9 cellular contexts compared by ENCODE assay signal in the genomic region with DNA sequence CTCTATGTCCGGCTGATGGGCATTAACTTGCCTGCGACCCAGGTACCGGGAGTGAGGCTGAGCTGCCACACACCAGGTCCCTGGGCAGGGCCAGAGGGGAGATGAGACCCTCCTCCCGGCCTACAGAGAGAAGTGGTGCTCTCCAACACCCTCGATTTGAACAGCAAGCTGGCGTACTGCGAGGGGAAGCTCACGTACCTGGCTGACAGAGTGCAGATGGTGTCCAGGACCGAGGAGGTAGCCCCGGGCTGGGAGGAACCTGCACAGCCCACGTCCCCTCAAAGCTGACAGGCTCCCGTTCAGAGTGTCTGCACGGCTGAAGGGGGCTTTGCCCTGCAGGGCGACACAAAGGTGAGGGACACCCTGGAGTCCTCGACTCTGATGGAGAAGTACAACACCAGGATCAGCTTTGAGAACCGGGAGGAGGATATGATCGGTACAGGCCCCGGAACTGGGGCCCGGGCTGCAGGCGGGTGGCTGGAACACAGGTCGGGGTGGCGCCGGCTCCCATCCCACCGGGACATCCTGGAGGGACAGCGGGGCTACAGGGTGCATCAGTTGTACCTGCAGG. TPM values are rescaled to one million over a fixed set of nuclear protein-coding genes. Genes with fewer than 3 reads are reported as not detected.
DNase-seq lines count a peak whose midpoint lies in the region; ATAC-seq and TF ChIP-seq lines count a peak whose summit lies in the region.
"Had no signal": no experiment of that assay in that cellular context is flagged by ENCODE, and none has a peak within 500 bp of the region (broad histone marks: within the 10 kb centered on the region; RNA-seq: fewer than 3 reads in every experiment).

No MANE protein-coding gene starts in this region.

- intact Hi-C loops in Right ventricle myocardium superior (cut with DNase I): no loop called here
- intact Hi-C loops in cardiac septum (cut with DNase I): loop anchor here (1.0 kb wide), 1 partner anchor 15 kb away; the partner anchor contains the start of gene TMEM141
- intact Hi-C loops in mucosa of descending colon (cut with DNase I, micrococcal nuclease): no loop called here
- intact Hi-C loops in aorta (cut with DNase I): loop anchor here in 1 of 2 donors (5.0 kb wide), 1 partner anchor 36 kb away; the partner anchor contains the start of gene AJM1

- no peaks in the 10 kb centered on the region for H3K27me3 ChIP-seq in aorta (ENCODE audit: control insufficient read depth in 1 of 2, insufficient read depth in 2 of 2, low read length in 1 of 2)

- H3K4me3 ChIP-seq in cardiac fibroblast (replicated peaks in 1 of 2; ENCODE audit: low read depth in 2 of 2, low read length in 2 of 2) (peak overlapping the region; percentile 72 to 91), mucosa of descending colon (no peak overlapping the region), aorta (ENCODE audit: low read length in 2 of 2) (peak overlapping the region in 1 of 2 donors; percentile 92)

- no peak overlapping the region for H3K27ac ChIP-seq in aorta (ENCODE audit: low read depth in 1 of 2, low read length in 2 of 2)

- H3K36me3 ChIP-seq in mucosa of descending colon (ENCODE audit: low read depth): peaks cover 4% of the 10 kb centered on the region
- no peaks in the 10 kb centered on the region for H3K36me3 ChIP-seq in aorta (ENCODE audit: control insufficient read depth in 1 of 2, insufficient read depth in 2 of 2, low read length in 1 of 2)

- ATAC-seq in Right ventricle myocardium superior (ENCODE audit: poor library complexity) (no peak), mucosa of descending colon (peak; percentile 4), aorta (ENCODE audit: low FRiP score) (peak; percentile 6), HG03025 (IDR thresholded peaks at IDR 0.05; ENCODE audit: low FRiP score, unreplicated experiment) (no peak)

- TF ChIP-seq CTCF in cardiac fibroblast (IDR thresholded peaks at IDR 0.05; ENCODE audit: low read depth, low read length): no peak
- TF ChIP-seq CTCF in mucosa of descending colon (IDR thresholded peaks at IDR 0.05): no peak

- peak; percentile 23 for DNase-seq in Right ventricle myocardium superior
- DNase-seq in cardiac septum (ENCODE audit: low spot score): no peak
- DNase-seq in cardiac fibroblast (ENCODE audit: low read depth in 2 of 2): no peak
- DNase-seq in mucosa of descending colon: peak in 1 of 3 donors; percentile 55
- DNase-seq in aorta: peak in 1 of 2 donors; percentile 41
- DNase-seq in activated CD8-positive, alpha-beta memory T cell treated with anti-CD3 and anti-CD28 coated beads, Interleukin-2, amount 50 U/mL, for 48 hours: no peak
- DNase-seq in cortex of kidney (lab: John Stamatoyannopoulos, UW): no peak

- WGBS in aorta, 2 donors: 79 to 80% methylated on average over 25 of the region's 25 CpGs

- H3K9me3 ChIP-seq in mucosa of descending colon (no peaks in the 10 kb centered on the region), aorta (ENCODE audit: control insufficient read depth, low read length) (no peaks in the 10 kb centered on the region)

- H3K4me1 ChIP-seq in mucosa of descending colon (ENCODE audit: low read depth): peaks cover 30% of the 10 kb centered on the region
- no peaks in the 10 kb centered on the region for H3K4me1 ChIP-seq in aorta (ENCODE audit: control insufficient read depth in 1 of 2, insufficient read depth in 2 of 2, low read length in 2 of 2)

RNA-seq across cellular contexts. Expression of gene RABL6, which starts 1.0 kb away (rescaled TPM):
- total RNA-seq in Right ventricle myocardium superior (68.0 TPM), cardiac septum (66.4 TPM), mucosa of descending colon (100 to 1,000 TPM in 2 of 3 donors, 10 to 100 TPM in 1; 92.1 to 142 (median 112) TPM), aorta (10 to 100 TPM; 47.2 to 52.0 TPM)
- 10 to 100 TPM; 31.3 to 76.1 TPM for polyA plus RNA-seq in aorta

RNA-seq across cellular contexts. Expression of gene CCDC183, which starts 10.6 kb away (rescaled TPM):
- total RNA-seq in Right ventricle myocardium superior (1.5 TPM), cardiac septum (1.6 TPM), mucosa of descending colon (10 to 100 TPM in 1 of 3 donors, 1 to 10 TPM in 2; 4.0 to 38.0 (median 7.0) TPM), aorta (under 1 TPM; 0.45 to 0.58 TPM)
- under 1 TPM; 0.46 to 0.50 TPM for polyA plus RNA-seq in aorta

RNA-seq across cellular contexts. Expression of gene TMEM141, which starts 15.6 kb away (rescaled TPM):
- 70.9 TPM for total RNA-seq in Right ventricle myocardium superior
- 62.5 TPM for total RNA-seq in cardiac septum
- 100 to 1,000 TPM; 110 to 373 (median 127) TPM for total RNA-seq in mucosa of descending colon
- 10 to 100 TPM; 26.6 to 27.0 TPM for total RNA-seq in aorta
- 10 to 100 TPM; 57.0 to 95.8 TPM for polyA plus RNA-seq in aorta

RNA-seq across cellular contexts. Expression of gene AJM1, which starts 35.6 kb away (rescaled TPM):
- 7.3 TPM for total RNA-seq in Right ventricle myocardium superior
- 8.6 TPM for total RNA-seq in cardiac septum
- 10 to 100 TPM in 2 of 3 donors, 1 to 10 TPM in 1; 7.4 to 21.6 (median 16.4) TPM for total RNA-seq in mucosa of descending colon
- 1 to 10 TPM; 6.1 to 6.2 TPM for total RNA-seq in aorta
- polyA plus RNA-seq in aorta: 10 to 100 TPM in 1 of 2 donors, under 1 TPM in 1; 0.63 to 26.9 TPM

RNA-seq across cellular contexts. Expression of gene LCN15, which starts 42.4 kb away (rescaled TPM):
- total RNA-seq in Right ventricle myocardium superior (not detected), cardiac septum (not detected), mucosa of descending colon (10 to 100 TPM in 1 of 3 donors, 1 to 10 TPM in 2; 1.6 to 17.2 (median 3.7) TPM), aorta (not detected)
- under 1 TPM in 1 of 2 donors, not detected in 1; 0.88 TPM for polyA plus RNA-seq in aorta
- total RNA-seq: T-helper 1 cell treated with Interleukin-12 subunit alpha and Interleukin-12 subunit beta and Interleukin-4 antibody, amounts not matched to agents 30 ng/mL and 1 ng/mL, for 36 hours had no signal

Comparison
In these comparisons a context has a peak if more than half of its experiments do, and no peak if none do; other contexts are left out.
1. ATAC-seq: peak in mucosa of descending colon (single experiment) and aorta (single experiment); none in Right ventricle myocardium superior (single experiment) and HG03025 (single experiment).